ENCODE assay signal across 8 cellular contexts in genomic region chr4:71184195-71184781, GRCh38.
DNase-seq lines count a peak whose midpoint lies in the region; ATAC-seq and TF ChIP-seq lines count a peak whose summit lies in the region.

No MANE protein-coding gene starts in this region.

- H3K27me3 ChIP-seq in KMS-11 (ENCODE audit: insufficient read depth, low read depth) (peaks cover 8% of the 10 kb centered on the region; the same call in 1 of the 2 replicates), right lobe of liver (no peaks in the 10 kb centered on the region), testis (no peaks in the 10 kb centered on the region)

- H3K36me3 ChIP-seq in KMS-11 (ENCODE audit: insufficient read depth): no peaks in the 10 kb centered on the region
- H3K36me3 ChIP-seq in right lobe of liver: no peaks in the 10 kb centered on the region
- no peaks in the 10 kb centered on the region for H3K36me3 ChIP-seq in testis (ENCODE audit: low read depth, missing control alignments)

- DNase-seq in Right ventricle myocardium superior (no peak), Right ventricle myocardium inferior (ENCODE audit: missing footprints) (no peak), SIG-M5 (lab: John Stamatoyannopoulos, UW) (peak; percentile 23), cerebellar nuclear complex (lab: John Stamatoyannopoulos, UW) (peak; percentile 29 to 60), right lobe of liver (peak in 1 of 3 donors; percentile 61), testis (peak; percentile 75)

- no peaks in the 10 kb centered on the region for H4K20me1 ChIP-seq in KMS-11 (ENCODE audit: insufficient read depth)

- 12% methylated on average over 10 of the region's 10 CpGs for WGBS in right lobe of liver (ENCODE audit: insufficient coverage, low coverage, low lambda C conversion rate, missing lambda C conversion rate)
- 41 to 42% methylated on average over 10 of the region's 10 CpGs for WGBS in testis, 2 donors

- H3K27ac ChIP-seq in KMS-11 (no peak overlapping the region), right lobe of liver (no peak overlapping the region), testis (no peak overlapping the region)

- TF ChIP-seq CTCF in KMS-11 (conservative IDR thresholded peaks at IDR 0.05; ENCODE audit: low read depth, low read length): peak; percentile 84
- TF ChIP-seq CTCF in right lobe of liver (IDR thresholded peaks at IDR 0.05): peak; percentile 57 to 73 (median 70)
- peak; percentile 21 to 45 (median 22) for TF ChIP-seq CTCF in testis (IDR thresholded peaks at IDR 0.05)

- H3K9ac ChIP-seq in KMS-11: no peak overlapping the region

- no peaks in the 10 kb centered on the region for H3K9me3 ChIP-seq in right lobe of liver
- H3K9me3 ChIP-seq in testis: no peaks in the 10 kb centered on the region

- intact Hi-C loops in Right ventricle myocardium superior (cut with DNase I) (no loop called here), Right ventricle myocardium inferior (cut with DNase I) (no loop called here), right lobe of liver (cut with DNase I) (no loop called here), testis (cut with DNase I; ENCODE audit: low total_unique reads) (no loop called here)

- H3K4me1 ChIP-seq in KMS-11 (ENCODE audit: low read depth, poor library complexity, severe bottlenecking) (peaks cover 10% of the 10 kb centered on the region), right lobe of liver (peaks cover 0 to 9% (median 0%) of the 10 kb centered on the region in 4 donors), testis (peaks cover 6% of the 10 kb centered on the region)

- H3K4me3 ChIP-seq in KMS-11 (IDR thresholded peaks at IDR 0.05; ENCODE audit: insufficient read depth, low read depth, low read length): no peak overlapping the region
- no peak overlapping the region for H3K4me3 ChIP-seq in right lobe of liver
- H3K4me3 ChIP-seq in testis: no peak overlapping the region

- no peak for TF ChIP-seq POLR2A in right lobe of liver (IDR thresholded peaks at IDR 0.05)
- no peak for TF ChIP-seq POLR2A in testis (IDR thresholded peaks at IDR 0.05)

- ATAC-seq in Right ventricle myocardium superior (ENCODE audit: poor library complexity) (peak; percentile 27), Right ventricle myocardium inferior (no peak), GM21786 (IDR thresholded peaks at IDR 0.05; ENCODE audit: unreplicated experiment) (peak; percentile 63), right lobe of liver (peak; percentile 22 to 40 (median 33))

- peak overlapping the region; percentile 11; the same call in 1 of the 2 replicates for H3K4me2 ChIP-seq in KMS-11

- no peaks in the 10 kb centered on the region for H3K79me2 ChIP-seq in KMS-11 (ENCODE audit: insufficient read depth, low read depth)

- peak overlapping the region; percentile 11; the same call in 1 of the 2 replicates for H2AFZ ChIP-seq in KMS-11 (ENCODE audit: low read depth)

Comparison
In these comparisons a context has a peak if more than half of its experiments do, and no peak if none do; other contexts are left out.
1. DNase-seq: peak in SIG-M5 (single experiment), cerebellar nuclear complex (2 of 2) and testis (single experiment); none in Right ventricle myocardium superior (single experiment) and Right ventricle myocardium inferior (single experiment).
2. CTCF ChIP-seq: peak in every context shown above with its lines; median percentile 84 in KMS-11; 70 in right lobe of liver; 22 in testis.